ENCODE assay signal across 8 cellular contexts in genomic region chr9:41356588-41357349, GRCh38.
DNase-seq lines count a peak whose midpoint lies in the region; FAIRE-seq and TF ChIP-seq lines count a peak whose summit lies in the region.
"Not testable (repeated sequence)": the region's sequence is repeated elsewhere in the genome, so short reads cannot be mapped to it uniquely, and the experiment has no call there.

No MANE protein-coding gene starts in this region.

- H3K36me3 ChIP-seq in colonic mucosa; small intestine (ENCODE audit: control insufficient read depth in 2 of 2, insufficient read depth in 2 of 2, low read length in 2 of 2): not testable (repeated sequence)

- H3K27me3 ChIP-seq in HL-60 (ENCODE audit: insufficient read depth, poor library complexity, severe bottlenecking); colonic mucosa; small intestine (ENCODE audit: control insufficient read depth in 2 of 2, insufficient read depth in 2 of 2, low read length in 2 of 2): not testable (repeated sequence)

- H3K9me3 Mint-ChIP-seq in stimulated activated naive CD8-positive, alpha-beta T cell treated with anti-CD3 and anti-CD28 coated beads, Interleukin-15, Interleukin-2, amounts not matched to agents 100 ng/mL and 50 ng/mL, for 24 hours = not testable (repeated sequence)

- intact Hi-C loops in colonic mucosa (cut with DNase I) = not testable (repeated sequence)

- not testable (repeated sequence) for H3K27ac ChIP-seq in HL-60 (replicated peaks)
- peak overlapping the region; percentile 67 for H3K27ac ChIP-seq in colonic mucosa
- peak overlapping the region in 1 of 2 donors; percentile 41 for H3K27ac ChIP-seq in small intestine (ENCODE audit: low read depth in 1 of 2, low read length in 1 of 2)

- TF ChIP-seq CTCF in HL-60 (IDR thresholded peaks at IDR 0.05; ENCODE audit: insufficient read depth, low read length); colonic mucosa (IDR thresholded peaks at IDR 0.05): not testable (repeated sequence)

- H3K27ac Mint-ChIP-seq in stimulated activated naive CD8-positive, alpha-beta T cell treated with anti-CD3 and anti-CD28 coated beads, Interleukin-15, Interleukin-2, amounts not matched to agents 100 ng/mL and 50 ng/mL, for 24 hours = not testable (repeated sequence)

- 0 to 21% (median 1%) methylated on average over 5 to 30 of the region's 42 CpGs for WGBS in small intestine, 3 donors

- not testable (repeated sequence) for H3K4me1 ChIP-seq in colonic mucosa; small intestine (ENCODE audit: control insufficient read depth in 2 of 2, insufficient read depth in 1 of 2, low read depth in 1 of 2, low read length in 1 of 2)

- not testable (repeated sequence) for H3K9me3 ChIP-seq in colonic mucosa; small intestine (ENCODE audit: control insufficient read depth, low read depth)

- H3K4me3 ChIP-seq in HL-60 (replicated peaks; ENCODE audit: insufficient read depth, low read length) (peak overlapping the region; percentile 18), colonic mucosa (peak overlapping the region; percentile 26)
- H3K4me3 ChIP-seq in small intestine (ENCODE audit: low read depth in 1 of 2, low read length in 2 of 2) = not testable (repeated sequence)

- not testable (repeated sequence) for H3K27me3 Mint-ChIP-seq in stimulated activated naive CD8-positive, alpha-beta T cell treated with anti-CD3 and anti-CD28 coated beads, Interleukin-15, Interleukin-2, amounts not matched to agents 100 ng/mL and 50 ng/mL, for 24 hours

- peaks cover 10% of the 10 kb centered on the region for H3K4me1 Mint-ChIP-seq in stimulated activated naive CD8-positive, alpha-beta T cell treated with anti-CD3 and anti-CD28 coated beads, Interleukin-15, Interleukin-2, amounts not matched to agents 100 ng/mL and 50 ng/mL, for 24 hours (ENCODE audit: low read depth)

- peak overlapping the region; percentile 97 for H3K4me3 Mint-ChIP-seq in stimulated activated naive CD8-positive, alpha-beta T cell treated with anti-CD3 and anti-CD28 coated beads, Interleukin-15, Interleukin-2, amounts not matched to agents 100 ng/mL and 50 ng/mL, for 24 hours

- not testable (repeated sequence) for H3K36me3 Mint-ChIP-seq in stimulated activated naive CD8-positive, alpha-beta T cell treated with anti-CD3 and anti-CD28 coated beads, Interleukin-15, Interleukin-2, amounts not matched to agents 100 ng/mL and 50 ng/mL, for 24 hours (ENCODE audit: low read depth)

- H3K9ac ChIP-seq in colonic mucosa (ENCODE audit: low read depth in 2 of 2, low read length in 2 of 2) = not testable (repeated sequence)

- DNase-seq in EL = peak; percentile 23
- DNase-seq in HL-60 (ENCODE audit: low read depth in 1 of 2, low spot score in 1 of 2) = peak; percentile 7 to 81
- peak; percentile 84 for DNase-seq in T follicular helper cell (ENCODE audit: low read depth)
- peak; percentile 86 to 91 for DNase-seq in activated T-cell treated with anti-CD3 and anti-CD28 coated beads, Interleukin-2, amount 50 U/mL, for 48 hours
- DNase-seq in colonic mucosa = peak; percentile 88
- DNase-seq in kidney tubule cell (ENCODE audit: low spot score) = peak; percentile 77
- DNase-seq in small intestine = peak; percentile 36

- FAIRE-seq in small intestine (lab: Jason Lieb, UNC) = not testable (repeated sequence)

Comparison
In these comparisons a context has a peak if more than half of its experiments do, and no peak if none do; other contexts are left out.
1. DNase-seq: peak in every context shown above with its lines; median percentile 88 in activated T-cell treated with anti-CD3 and anti-CD28 coated beads, Interleukin-2, amount 50 U/mL, for 48 hours; 88 in colonic mucosa; 84 in T follicular helper cell; 77 in kidney tubule cell; 44 in HL-60; 36 in small intestine; 23 in EL.